1 cellular context compared by ENCODE assay signal in the genomic region with DNA sequence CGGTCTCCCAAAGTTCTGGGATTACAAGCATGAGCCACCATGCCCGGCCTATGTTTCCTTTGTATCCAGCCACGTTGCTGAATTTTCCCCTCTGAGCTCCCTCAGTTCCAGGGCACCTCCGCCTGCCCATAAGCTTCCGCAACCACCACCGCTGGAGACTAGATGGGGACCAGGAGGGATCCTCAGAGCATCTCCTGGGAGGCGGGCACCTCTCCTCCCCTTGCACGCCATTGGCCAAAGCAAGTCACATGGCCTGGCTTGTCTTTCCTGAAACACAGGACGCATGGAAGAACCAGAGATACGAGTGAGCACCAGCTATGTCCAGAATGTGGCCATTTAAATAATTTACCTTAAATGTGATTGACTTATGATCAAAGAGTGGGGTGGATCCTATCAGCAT.
TF ChIP-seq lines count a peak whose summit lies in the region.

No MANE protein-coding gene starts in this region.

TF ChIP-seq in SK-N-SH treated with all-trans-retinoic acid at 6 μM for 48 hours, 23 proteins besides CTCF, POLR2A, EP300 and RAD21 (continued from another document):
- TF ChIP-seq, protein P1, sequence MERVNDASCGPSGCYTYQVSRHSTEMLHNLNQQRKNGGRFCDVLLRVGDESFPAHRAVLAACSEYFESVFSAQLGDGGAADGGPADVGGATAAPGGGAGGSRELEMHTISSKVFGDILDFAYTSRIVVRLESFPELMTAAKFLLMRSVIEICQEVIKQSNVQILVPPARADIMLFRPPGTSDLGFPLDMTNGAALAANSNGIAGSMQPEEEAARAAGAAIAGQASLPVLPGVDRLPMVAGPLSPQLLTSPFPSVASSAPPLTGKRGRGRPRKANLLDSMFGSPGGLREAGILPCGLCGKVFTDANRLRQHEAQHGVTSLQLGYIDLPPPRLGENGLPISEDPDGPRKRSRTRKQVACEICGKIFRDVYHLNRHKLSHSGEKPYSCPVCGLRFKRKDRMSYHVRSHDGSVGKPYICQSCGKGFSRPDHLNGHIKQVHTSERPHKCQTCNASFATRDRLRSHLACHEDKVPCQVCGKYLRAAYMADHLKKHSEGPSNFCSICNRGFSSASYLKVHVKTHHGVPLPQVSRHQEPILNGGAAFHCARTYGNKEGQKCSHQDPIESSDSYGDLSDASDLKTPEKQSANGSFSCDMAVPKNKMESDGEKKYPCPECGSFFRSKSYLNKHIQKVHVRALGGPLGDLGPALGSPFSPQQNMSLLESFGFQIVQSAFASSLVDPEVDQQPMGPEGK (CRISPR knock-in tag; IDR thresholded peaks at IDR 0.05; ENCODE audit: borderline replicate concordance): no peak
